In the genomic region with DNA sequence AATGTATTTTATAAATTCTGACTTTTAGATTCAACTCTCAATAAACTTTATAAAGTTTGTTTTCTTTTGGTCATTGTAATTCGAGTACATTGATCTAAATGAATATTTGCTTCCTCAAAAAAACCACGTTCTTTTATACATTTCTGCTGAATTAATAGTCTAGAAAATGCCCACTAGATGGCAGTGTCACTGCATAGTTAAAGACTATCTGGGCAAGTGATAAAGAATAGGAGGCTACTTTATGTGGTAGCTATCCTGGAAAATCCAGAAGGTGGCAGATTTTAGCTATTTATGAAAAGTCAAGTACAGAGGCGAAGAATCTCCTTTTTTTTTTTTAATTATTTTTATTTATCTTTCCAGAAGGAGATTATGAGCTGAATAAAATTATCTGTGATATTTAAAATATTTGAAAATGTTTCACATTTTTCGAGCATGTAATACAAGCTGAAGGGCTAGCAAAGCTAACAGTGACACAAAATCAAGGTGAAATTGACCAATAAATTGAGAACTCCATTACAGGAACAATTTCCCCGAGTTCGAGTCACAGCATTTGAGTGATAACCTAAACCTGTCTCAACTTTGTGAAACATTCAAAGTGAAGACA, we compare ENCODE assay signal across 8 cellular contexts.
DNase-seq lines count a peak whose midpoint lies in the region; ATAC-seq, FAIRE-seq and TF ChIP-seq lines count a peak whose summit lies in the region.

No MANE protein-coding gene starts in this region.

- no peak overlapping the region for H3K18ac ChIP-seq in mesenchymal stem cell (ENCODE audit: low read depth in 1 of 2, low read length in 2 of 2)

- H3K4me1 ChIP-seq in A549 (no peaks in the 10 kb centered on the region), MM.1S (ENCODE audit: low read length) (no peaks in the 10 kb centered on the region), Peyer's patch (no peaks in the 10 kb centered on the region), mesenchymal stem cell (ENCODE audit: control insufficient read depth, insufficient read depth, low read depth, low read length) (no peaks in the 10 kb centered on the region)

- no peak overlapping the region for H3K27ac Mint-ChIP-seq in HFFc6

- H2AFZ ChIP-seq in MM.1S (ENCODE audit: low read length) (no peak overlapping the region), mesenchymal stem cell (ENCODE audit: low read depth, low read length) (no peak overlapping the region)

- CTCF ChIA-PET in A549 (lab: Yijun Ruan, JAX), result interaction anchor here (0.8 to 2.2 kb wide), 7 partner anchors 9 to 36 kb away, joined by 3 to 11 read pairs (median 5); no protein-coding TSS in a partner anchor

- no peak overlapping the region for H2BK12ac ChIP-seq in mesenchymal stem cell (ENCODE audit: low read length in 2 of 2)

- no peak overlapping the region for H2AK5ac ChIP-seq in mesenchymal stem cell (ENCODE audit: low read length, severe bottlenecking)

- no peak overlapping the region for H3K4me3 Mint-ChIP-seq in HFFc6

- peak; percentile 76 to 88 for ATAC-seq in A549

- H3K9me3 ChIP-seq in A549, result no peaks in the 10 kb centered on the region
- no peaks in the 10 kb centered on the region for H3K9me3 ChIP-seq in MM.1S (replicated peaks; ENCODE audit: insufficient read depth, low read length)
- no peaks in the 10 kb centered on the region for H3K9me3 ChIP-seq in Peyer's patch
- no peaks in the 10 kb centered on the region for H3K9me3 ChIP-seq in mesenchymal stem cell (ENCODE audit: control insufficient read depth, low read length)

- no peaks in the 10 kb centered on the region for H3K79me2 ChIP-seq in MM.1S (ENCODE audit: low read length)

- H3K9ac ChIP-seq in MM.1S (ENCODE audit: low read length) (no peak overlapping the region), mesenchymal stem cell (ENCODE audit: low read length) (no peak overlapping the region)

- H3K14ac ChIP-seq in mesenchymal stem cell (ENCODE audit: low read length in 2 of 2), result no peak overlapping the region

- H3K27me3 ChIP-seq in GM06990 (replicated peaks; ENCODE audit: control insufficient read depth, insufficient read depth, low read length) (no peaks in the 10 kb centered on the region; the same call in 1 of the 2 replicates), MM.1S (replicated peaks; ENCODE audit: insufficient read depth, low read length) (no peaks in the 10 kb centered on the region), Peyer's patch (no peaks in the 10 kb centered on the region), dorsolateral prefrontal cortex (peaks cover 0 to 4% (median 0%) of the 10 kb centered on the region in 45 donors), mesenchymal stem cell (ENCODE audit: control insufficient read depth in 1 of 2, insufficient read depth in 1 of 2, low read length in 2 of 2) (peaks cover 0 to 2% of the 10 kb centered on the region in 2 experiments)

- intact Hi-C loops in dorsolateral prefrontal cortex (cut with DNase I), result no loop called here

- no peak overlapping the region for H3K23ac ChIP-seq in mesenchymal stem cell (ENCODE audit: low read length in 2 of 2)

- TF ChIP-seq POLR2A in A549 (IDR thresholded peaks at IDR 0.05; ENCODE audit: low read length), result no peak
- no peak for TF ChIP-seq POLR2A in Peyer's patch (IDR thresholded peaks at IDR 0.05)

- H3K4me1 Mint-ChIP-seq in HFFc6 (ENCODE audit: low read depth), result no peaks in the 10 kb centered on the region

- H3K27ac ChIP-seq in A549, result no peak overlapping the region
- H3K27ac ChIP-seq in MM.1S (ENCODE audit: low read length), result no peak overlapping the region
- H3K27ac ChIP-seq in Peyer's patch, result no peak overlapping the region
- H3K27ac ChIP-seq in dorsolateral prefrontal cortex, result peak overlapping the region in 12 of 59 donors; percentile 2 to 66 (median 38)
- H3K27ac ChIP-seq in mesenchymal stem cell (ENCODE audit: low read length, poor library complexity, severe bottlenecking), result no peak overlapping the region

- no peak overlapping the region for H4K8ac ChIP-seq in mesenchymal stem cell (ENCODE audit: low read length)

- H3K4me3 ChIP-seq in A549, result no peak overlapping the region
- H3K4me3 ChIP-seq in GM06990 (replicated peaks; ENCODE audit: low read depth, low read length), result no peak overlapping the region
- H3K4me3 ChIP-seq in MM.1S (ENCODE audit: low read length), result no peak overlapping the region
- H3K4me3 ChIP-seq in Peyer's patch, result no peak overlapping the region
- no peak overlapping the region for H3K4me3 ChIP-seq in dorsolateral prefrontal cortex
- H3K4me3 ChIP-seq in mesenchymal stem cell (ENCODE audit: insufficient read depth in 1 of 2, low read depth in 1 of 2, low read length in 2 of 2), result no peak overlapping the region

- POLR2A ChIA-PET in A549 (lab: Yijun Ruan, JAX), result no interaction called here

- DNase-seq in A549 (ENCODE audit: low read depth in 1 of 2, low spot score in 1 of 2) (peak; percentile 3 to 65), GM06990 (ENCODE audit: extremely low read depth, insufficient read length) (peak; percentile 29), HFFc6 (peak; percentile 77), MM.1S (peak; percentile 65), Peyer's patch (no peak), dorsolateral prefrontal cortex (peak in 1 of 10 donors; percentile 44), mesenchymal stem cell (peak; percentile 67), T1000 (lab: John Stamatoyannopoulos, UW) (no peak)

- no peak overlapping the region for H2BK120ac ChIP-seq in mesenchymal stem cell (ENCODE audit: low read depth, low read length)

- no peak for FAIRE-seq in A549 (lab: Jason Lieb, UNC)

- H3K36me3 ChIP-seq in GM06990 (ENCODE audit: control insufficient read depth, insufficient read depth, low read length), result no peaks in the 10 kb centered on the region
- no peaks in the 10 kb centered on the region for H3K36me3 ChIP-seq in MM.1S (replicated peaks; ENCODE audit: insufficient read depth, low read length)
- no peaks in the 10 kb centered on the region for H3K36me3 ChIP-seq in Peyer's patch
- H3K36me3 ChIP-seq in mesenchymal stem cell (ENCODE audit: control insufficient read depth in 1 of 2, insufficient read depth in 2 of 2, low read depth in 1 of 2, low read length in 2 of 2), result no peaks in the 10 kb centered on the region

- H4K91ac ChIP-seq in mesenchymal stem cell (ENCODE audit: low read length), result no peak overlapping the region

- TF ChIP-seq CTCF in A549 (IDR thresholded peaks at IDR 0.05) (peak; percentile 75), GM06990 (IDR thresholded peaks at IDR 0.05; ENCODE audit: insufficient read depth, low read length, poor library complexity, severe bottlenecking) (peak; percentile 57), HFFc6 (IDR thresholded peaks at IDR 0.05) (peak; percentile 93), MM.1S (IDR thresholded peaks at IDR 0.05; ENCODE audit: low read length) (peak; percentile 58), Peyer's patch (IDR thresholded peaks at IDR 0.05) (peak; percentile 11 to 80 (median 72)), dorsolateral prefrontal cortex (IDR thresholded peaks at IDR 0.05 in 54 of 56, conservative IDR thresholded peaks at IDR 0.05 in 2 of 56; ENCODE audit: low read depth in 1 of 56, partially characterized antibody in 56 of 56) (peak; percentile 87 to 100 (median 95))

- H3K36me3 Mint-ChIP-seq in HFFc6 (ENCODE audit: low read depth), result no peaks in the 10 kb centered on the region

- no peaks in the 10 kb centered on the region for H4K20me1 ChIP-seq in MM.1S (ENCODE audit: insufficient read depth, low read length)

- no peaks in the 10 kb centered on the region for H3K79me1 ChIP-seq in mesenchymal stem cell (replicated peaks; ENCODE audit: low read length, poor library complexity, severe bottlenecking)

- WGBS in A549 (ENCODE audit: missing lambda C conversion rate), result 2% methylated on average over 6 of the region's 6 CpGs
- WGBS in mesenchymal stem cell, result 75% methylated on average over 3 of the region's 6 CpGs

- peaks cover 2% of the 10 kb centered on the region for H3K27me3 Mint-ChIP-seq in HFFc6 (ENCODE audit: insufficient read depth)

- peak; percentile 74 to 78 for TF ChIP-seq RAD21 in A549 (conservative IDR thresholded peaks at IDR 0.05 in 1 of 2, IDR thresholded peaks at IDR 0.05 in 1 of 2)

- H3K9me3 Mint-ChIP-seq in HFFc6, result no peaks in the 10 kb centered on the region

- no peak overlapping the region for H3K4ac ChIP-seq in mesenchymal stem cell (ENCODE audit: low read depth in 1 of 2, low read length in 2 of 2)

- no peak overlapping the region for H2BK15ac ChIP-seq in mesenchymal stem cell (ENCODE audit: low read depth, poor library complexity, severe bottlenecking)

- H3K4me2 ChIP-seq in A549 (no peak overlapping the region), MM.1S (ENCODE audit: low read depth, low read length) (no peak overlapping the region), mesenchymal stem cell (ENCODE audit: low read length, poor library complexity, severe bottlenecking) (no peak overlapping the region)

- no peak for TF ChIP-seq EP300 in A549 (IDR thresholded peaks at IDR 0.05)

- H3K9me2 ChIP-seq in MM.1S (replicated peaks; ENCODE audit: insufficient read depth, low read length), result no peaks in the 10 kb centered on the region

- no peak overlapping the region for H2BK5ac ChIP-seq in mesenchymal stem cell (ENCODE audit: low read depth, low read length, poor library complexity, severe bottlenecking)

- no peaks in the 10 kb centered on the region for H3F3A ChIP-seq in MM.1S (ENCODE audit: insufficient read depth, low read length)

TF ChIP-seq in A549, 52 proteins besides CTCF, POLR2A, EP300 and RAD21:
- TF ChIP-seq NR3C1 (IDR thresholded peaks at IDR 0.05), result no peak
- TF ChIP-seq SMC3 (IDR thresholded peaks at IDR 0.05), result peak; percentile 51

Comparison
In these comparisons a context has a peak if more than half of its experiments do, and no peak if none do; other contexts are left out.
1. DNase-seq: peak in A549 (2 of 2), GM06990 (single experiment), HFFc6 (single experiment), MM.1S (single experiment) and mesenchymal stem cell (single experiment); none in Peyer's patch (0 of 3) and T1000 (single experiment).
2. Peak in every context shown above with its lines, with median percentiles within 50 percentile points of each other: CTCF ChIP-seq.